29 cellular contexts compared by ENCODE assay signal in the genomic region with DNA sequence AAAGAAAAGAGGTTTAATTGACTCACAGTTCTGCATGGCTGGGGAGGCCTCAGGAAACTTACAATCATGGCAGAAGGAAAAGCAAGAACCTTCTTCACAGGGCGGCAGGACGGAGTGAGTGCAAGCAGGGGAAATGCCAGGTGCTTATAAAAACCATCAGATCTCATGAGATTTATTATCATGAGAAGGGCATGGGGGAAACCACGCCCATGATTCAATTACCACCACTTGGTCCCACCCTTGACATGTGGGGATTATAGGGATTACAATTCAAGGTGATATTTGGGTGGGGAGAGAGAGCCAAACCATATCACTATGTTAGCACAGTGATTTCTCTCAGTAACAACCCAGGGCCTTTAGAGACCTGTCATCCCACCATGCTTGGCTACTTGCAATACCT. TPM values are rescaled to one million over a fixed set of nuclear protein-coding genes. Genes with fewer than 3 reads are reported as not detected.
"Had no signal": no experiment of that assay in that cellular context is flagged by ENCODE, and none has a peak within 500 bp of the region (broad histone marks: within the 10 kb centered on the region; RNA-seq: fewer than 3 reads in every experiment).

No MANE protein-coding gene starts in this region.

- H3K4me1 ChIP-seq: left lung, lower lobe of right lung, suprapubic skin, tibial artery, upper lobe of right lung had no signal

- H3K36me3 ChIP-seq: left lung, lower lobe of right lung, neutrophil, ovary, suprapubic skin, thoracic aorta, tibial artery, upper lobe of right lung had no signal

- H3K27ac Mint-ChIP-seq: nephron; stimulated activated effector memory CD8-positive, alpha-beta T cell treated with anti-CD3 and anti-CD28 coated beads, Interleukin-12 subunit alpha, Interleukin-12 subunit beta, amount 100 ng/mL, for 72 hours; stimulated activated naive CD8-positive, alpha-beta T cell treated with anti-CD3 and anti-CD28 coated beads, Interleukin-15, Interleukin-2, amounts not matched to agents 100 ng/mL and 50 ng/mL, for 24 hours had no signal

- FAIRE-seq: keratinocyte, urothelium cell line had no signal

- H3K4me3 ChIP-seq: left lung, lower lobe of right lung, ovary, skin epidermis, suprapubic skin, thoracic aorta, tibial artery, upper lobe of right lung had no signal

- H3K27me3 Mint-ChIP-seq: stimulated activated naive CD8-positive, alpha-beta T cell treated with anti-CD3 and anti-CD28 coated beads, Interleukin-15, Interleukin-2, amounts not matched to agents 100 ng/mL and 50 ng/mL, for 24 hours had no signal

- H3K4me1 Mint-ChIP-seq: naive thymus-derived CD8-positive, alpha-beta T cell had no signal

- H3K36me3 Mint-ChIP-seq: naive thymus-derived CD8-positive, alpha-beta T cell; stimulated activated effector memory CD8-positive, alpha-beta T cell treated with anti-CD3 and anti-CD28 coated beads, Interleukin-12 subunit alpha, Interleukin-12 subunit beta, amount 100 ng/mL, for 72 hours had no signal

- H3K9me3 Mint-ChIP-seq: naive thymus-derived CD8-positive, alpha-beta T cell; nephron; neural crest cell; stimulated activated effector memory CD8-positive, alpha-beta T cell treated with anti-CD3 and anti-CD28 coated beads, Interleukin-12 subunit alpha, Interleukin-12 subunit beta, amount 100 ng/mL, for 72 hours; stimulated activated naive CD8-positive, alpha-beta T cell treated with anti-CD3 and anti-CD28 coated beads, Interleukin-15, Interleukin-2, amounts not matched to agents 100 ng/mL and 50 ng/mL, for 24 hours had no signal

- H3K27me3 ChIP-seq: ovary, suprapubic skin, upper lobe of right lung had no signal

- H3K9me3 ChIP-seq: left lung, lower lobe of right lung, neutrophil, ovary, suprapubic skin, thoracic aorta, tibial artery, upper lobe of right lung had no signal

- H3K4me3 Mint-ChIP-seq: naive thymus-derived CD8-positive, alpha-beta T cell; nephron; neural crest cell; stimulated activated effector memory CD8-positive, alpha-beta T cell treated with anti-CD3 and anti-CD28 coated beads, Interleukin-12 subunit alpha, Interleukin-12 subunit beta, amount 100 ng/mL, for 72 hours; stimulated activated naive CD8-positive, alpha-beta T cell treated with anti-CD3 and anti-CD28 coated beads, Interleukin-15, Interleukin-2, amounts not matched to agents 100 ng/mL and 50 ng/mL, for 24 hours had no signal

- H3K27ac ChIP-seq: left lung, lower lobe of right lung, neutrophil, ovary, skin epidermis, suprapubic skin, thoracic aorta, tibial artery, upper lobe of right lung had no signal

- DNase-seq: hippocampal formation; kidney glomerular epithelial cell; left cardiac atrium; left lung; lower lobe of right lung; mammary epithelial cell; mesenchymal stem cell; naive thymus-derived CD8-positive, alpha-beta T cell; ovary; retina; right cardiac atrium; stimulated activated CD4-positive, alpha-beta T cell treated with anti-CD3 and anti-CD28 coated beads, Interleukin-12 subunit alpha, Interleukin-12 subunit beta, amount 100 ng/mL, for 4 hours; stimulated activated CD4-positive, alpha-beta T cell treated with anti-CD3 and anti-CD28 coated beads, Interleukin-15, amount 100 ng/mL, for 24 hours; stimulated activated CD4-positive, alpha-beta T cell treated with anti-CD3 and anti-CD28 coated beads, Interleukin-2, amount 100 ng/mL, for 24 hours; stimulated activated CD4-positive, alpha-beta T cell treated with anti-CD3 and anti-CD28 coated beads, Interleukin-4, amount 100 ng/mL, for 1 hour; stimulated activated naive CD4-positive, alpha-beta T cell; trophoblast cell; upper lobe of right lung had no signal

RNA-seq across cellular contexts. Expression of gene LRRN2, which starts 39.9 kb away (rescaled TPM):
- polyA plus RNA-seq: keratinocyte, mammary epithelial cell had no signal
